In the genomic region with DNA sequence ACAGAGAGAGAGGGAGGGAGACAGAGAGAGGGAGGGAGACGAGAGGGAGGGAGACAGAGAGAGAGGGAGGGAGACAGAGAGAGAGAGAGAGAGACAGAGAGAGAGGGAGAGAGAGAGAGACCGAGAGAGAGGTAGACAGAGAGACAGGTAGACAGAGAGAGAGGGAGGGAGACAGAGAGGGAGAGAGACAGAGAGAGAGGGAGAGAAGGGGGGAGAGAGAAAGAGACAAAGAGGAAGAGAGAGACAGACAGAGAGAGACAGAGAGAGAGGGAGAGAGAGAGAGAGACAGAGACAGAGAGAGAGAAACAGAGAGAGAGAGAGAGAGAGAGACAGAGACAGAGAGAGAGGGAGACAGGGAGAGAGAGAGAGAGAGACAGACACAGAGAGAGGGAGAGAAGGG, we compare ENCODE assay signal across 38 cellular contexts. TPM values are rescaled to one million over a fixed set of nuclear protein-coding genes. Genes with fewer than 3 reads are reported as not detected.
"Had no signal": no experiment of that assay in that cellular context is flagged by ENCODE, and none has a peak within 500 bp of the region (broad histone marks: within the 10 kb centered on the region; RNA-seq: fewer than 3 reads in every experiment).

No MANE protein-coding gene starts in this region.

- H3K9me3 Mint-ChIP-seq: activated CD4-positive, alpha-beta T cell treated with anti-CD3 and anti-CD28 coated beads, Interleukin-2, amount 10 ng/mL, durations not matched to agents 7 days and 5 days; activated CD8-positive, alpha-beta T cell treated with anti-CD3 and anti-CD28 coated beads for 36 hours; activated naive CD4-positive, alpha-beta T cell treated with anti-CD3 and anti-CD28 coated beads, Interleukin-2, amount 10 ng/mL, durations not matched to agents 7 days and 5 days; activated naive CD4-positive, alpha-beta T cell treated with anti-CD3 and anti-CD28 coated beads, Interleukin-2, amount 50 U/mL, for 24 hours; activated naive CD8-positive, alpha-beta T cell treated with anti-CD3 and anti-CD28 coated beads, Interleukin-2, amount 10 ng/mL, durations not matched to agents 7 days and 5 days; activated naive CD8-positive, alpha-beta T cell treated with anti-CD3 and anti-CD28 coated beads, Interleukin-2, amount 50 U/mL, for 24 hours; activated T-cell treated with anti-CD3 and anti-CD28 coated beads, Interleukin-2, amount 50 U/mL, for 4 hours; activated T-cell treated with anti-CD3 and anti-CD28 coated beads, Interleukin-2, amount 50 U/mL, for 72 hours; activated T-helper 1 cell treated with anti-CD3 and anti-CD28 coated beads, Interleukin-12 subunit alpha, Interleukin-12 subunit beta, Interleukin-2, Interleukin-4 antibody, amounts not matched to agents 30 ng/mL and 10 ng/mL and 1 ng/mL, durations not matched to agents 14 hours and 24 hours and 36 hours; activated T-helper 2 cell treated with anti-CD3 and anti-CD28 coated beads, Interferon-gamma antibody, Interleukin-2, Interleukin-4, amounts not matched to agents 10 μg/mL and 5 μg/mL and 100 μg/mL, durations not matched to agents 14 hours and 24 hours and 36 hours; central memory CD8-positive, alpha-beta T cell; T-helper 1 cell treated with Interleukin-12 subunit alpha and Interleukin-12 subunit beta and Interleukin-4 antibody, amounts not matched to agents 30 μg/mL and 1 μg/mL, for 36 hours; T-helper 2 cell treated with Interferon-gamma antibody and Interleukin-4, amounts not matched to agents 5 μg/mL and 100 μg/mL, for 36 hours had no signal

- ATAC-seq: activated CD4-positive, alpha-beta T cell treated with anti-CD3 and anti-CD28 coated beads for 36 hours; activated CD4-positive, CD25-positive, alpha-beta regulatory T cell treated with anti-CD3 and anti-CD28 coated beads, Interleukin-2, amount 50 U/mL, for 24 hours; activated CD8-positive, alpha-beta T cell treated with anti-CD3 and anti-CD28 coated beads for 36 hours; activated naive CD8-positive, alpha-beta T cell treated with anti-CD3 and anti-CD28 coated beads, Interleukin-2, amount 50 U/mL, for 24 hours; activated T-cell treated with anti-CD3 and anti-CD28 coated beads, Interleukin-2, amount 50 U/mL, for 4 hours; activated T-cell treated with anti-CD3 and anti-CD28 coated beads, Interleukin-2, amount 50 U/mL, for 72 hours had no signal

- H3K4me1 Mint-ChIP-seq: activated CD4-positive, alpha-beta T cell treated with anti-CD3 and anti-CD28 coated beads for 36 hours; activated CD4-positive, alpha-beta T cell treated with anti-CD3 and anti-CD28 coated beads, Interleukin-2, amount 10 ng/mL, durations not matched to agents 7 days and 5 days; activated naive CD4-positive, alpha-beta T cell treated with anti-CD3 and anti-CD28 coated beads, Interleukin-2, amount 10 ng/mL, durations not matched to agents 7 days and 5 days; activated naive CD4-positive, alpha-beta T cell treated with anti-CD3 and anti-CD28 coated beads, Interleukin-2, amount 50 U/mL, for 24 hours; activated naive CD8-positive, alpha-beta T cell treated with anti-CD3 and anti-CD28 coated beads, Interleukin-2, amount 10 ng/mL, durations not matched to agents 7 days and 5 days; central memory CD8-positive, alpha-beta T cell had no signal

- H3K36me3 Mint-ChIP-seq: activated naive CD4-positive, alpha-beta T cell treated with anti-CD3 and anti-CD28 coated beads, Interleukin-2, amount 10 ng/mL, durations not matched to agents 7 days and 5 days; activated naive CD4-positive, alpha-beta T cell treated with anti-CD3 and anti-CD28 coated beads, Interleukin-2, amount 50 U/mL, for 24 hours; activated naive CD8-positive, alpha-beta T cell; activated naive CD8-positive, alpha-beta T cell treated with anti-CD3 and anti-CD28 coated beads, Interleukin-2, amount 10 ng/mL, durations not matched to agents 7 days and 5 days; brain had no signal

- H3K4me3 Mint-ChIP-seq: activated CD4-positive, alpha-beta T cell treated with anti-CD3 and anti-CD28 coated beads for 36 hours; activated CD4-positive, alpha-beta T cell treated with anti-CD3 and anti-CD28 coated beads, Interleukin-2, amount 10 ng/mL, durations not matched to agents 7 days and 5 days; activated CD8-positive, alpha-beta T cell treated with anti-CD3 and anti-CD28 coated beads for 36 hours; activated naive CD4-positive, alpha-beta T cell treated with anti-CD3 and anti-CD28 coated beads, Interleukin-2, amount 10 ng/mL, durations not matched to agents 7 days and 5 days; activated naive CD4-positive, alpha-beta T cell treated with anti-CD3 and anti-CD28 coated beads, Interleukin-2, amount 50 U/mL, for 24 hours; activated naive CD8-positive, alpha-beta T cell; activated naive CD8-positive, alpha-beta T cell treated with anti-CD3 and anti-CD28 coated beads, Interleukin-2, amount 10 ng/mL, durations not matched to agents 7 days and 5 days; activated naive CD8-positive, alpha-beta T cell treated with anti-CD3 and anti-CD28 coated beads, Interleukin-2, amount 50 U/mL, for 24 hours; activated T-cell treated with anti-CD3 and anti-CD28 coated beads, Interleukin-2, amount 50 U/mL, for 4 hours; activated T-cell treated with anti-CD3 and anti-CD28 coated beads, Interleukin-2, amount 50 U/mL, for 72 hours; activated T-helper 1 cell treated with anti-CD3 and anti-CD28 coated beads, Interleukin-12 subunit alpha, Interleukin-12 subunit beta, Interleukin-2, Interleukin-4 antibody, amounts not matched to agents 30 ng/mL and 10 ng/mL and 1 ng/mL, durations not matched to agents 14 hours and 24 hours and 36 hours; brain; central memory CD8-positive, alpha-beta T cell; T-helper 1 cell treated with Interleukin-12 subunit alpha and Interleukin-12 subunit beta and Interleukin-4 antibody, amounts not matched to agents 30 μg/mL and 1 μg/mL, for 36 hours; T-helper 2 cell treated with Interferon-gamma antibody and Interleukin-4, amounts not matched to agents 5 μg/mL and 100 μg/mL, for 36 hours had no signal

- H3K27ac Mint-ChIP-seq: activated CD4-positive, alpha-beta T cell treated with anti-CD3 and anti-CD28 coated beads for 36 hours; activated CD4-positive, alpha-beta T cell treated with anti-CD3 and anti-CD28 coated beads, Interleukin-2, amount 10 ng/mL, durations not matched to agents 7 days and 5 days; activated CD8-positive, alpha-beta T cell treated with anti-CD3 and anti-CD28 coated beads for 36 hours; activated naive CD4-positive, alpha-beta T cell treated with anti-CD3 and anti-CD28 coated beads, Interleukin-2, amount 10 ng/mL, durations not matched to agents 7 days and 5 days; activated naive CD4-positive, alpha-beta T cell treated with anti-CD3 and anti-CD28 coated beads, Interleukin-2, amount 50 U/mL, for 24 hours; activated naive CD8-positive, alpha-beta T cell; activated naive CD8-positive, alpha-beta T cell treated with anti-CD3 and anti-CD28 coated beads, Interleukin-2, amount 10 ng/mL, durations not matched to agents 7 days and 5 days; activated naive CD8-positive, alpha-beta T cell treated with anti-CD3 and anti-CD28 coated beads, Interleukin-2, amount 50 U/mL, for 24 hours; activated T-cell treated with anti-CD3 and anti-CD28 coated beads, Interleukin-2, amount 50 U/mL, for 72 hours; activated T-helper 1 cell treated with anti-CD3 and anti-CD28 coated beads, Interleukin-12 subunit alpha, Interleukin-12 subunit beta, Interleukin-2, Interleukin-4 antibody, amounts not matched to agents 30 ng/mL and 10 ng/mL and 1 ng/mL, durations not matched to agents 14 hours and 24 hours and 36 hours; activated T-helper 2 cell treated with anti-CD3 and anti-CD28 coated beads, Interferon-gamma antibody, Interleukin-2, Interleukin-4, amounts not matched to agents 10 μg/mL and 5 μg/mL and 100 μg/mL, durations not matched to agents 14 hours and 24 hours and 36 hours; brain; T-helper 1 cell treated with Interleukin-12 subunit alpha and Interleukin-12 subunit beta and Interleukin-4 antibody, amounts not matched to agents 30 μg/mL and 1 μg/mL, for 36 hours; T-helper 2 cell treated with Interferon-gamma antibody and Interleukin-4, amounts not matched to agents 5 μg/mL and 100 μg/mL, for 36 hours had no signal

- DNase-seq: activated CD4-positive, alpha-beta T cell treated with anti-CD3 and anti-CD28 coated beads for 1 hour; activated CD4-positive, alpha-beta T cell treated with anti-CD3 and anti-CD28 coated beads for 36 hours; activated CD4-positive, alpha-beta T cell treated with anti-CD3 and anti-CD28 coated beads for 48 hours; activated CD4-positive, alpha-beta T cell treated with anti-CD3 and anti-CD28 coated beads, Interleukin-2, amount 10 ng/mL, durations not matched to agents 7 days and 5 days; activated CD4-positive, alpha-beta T cell treated with anti-CD3 and anti-CD28 coated beads, Interleukin-2, amount 50 U/mL, for 48 hours; activated CD4-positive, CD25-positive, alpha-beta regulatory T cell; activated CD8-positive, alpha-beta memory T cell treated with anti-CD3 and anti-CD28 coated beads, Interleukin-2, amount 50 U/mL, for 4 hours; activated CD8-positive, alpha-beta T cell treated with anti-CD3 and anti-CD28 coated beads for 36 hours; activated effector memory CD4-positive, alpha-beta T cell treated with Interleukin-2 at 50 U/mL for 16 hours; activated gamma-delta T cell; activated naive CD4-positive, alpha-beta T cell treated with Interleukin-2 at 50 U/mL for 16 hours; activated naive CD8-positive, alpha-beta T cell treated with anti-CD3 and anti-CD28 coated beads, Interleukin-2, amount 10 ng/mL, durations not matched to agents 7 days and 5 days; activated naive CD8-positive, alpha-beta T cell treated with anti-CD3 and anti-CD28 coated beads, Interleukin-2, amount 50 U/mL, for 24 hours; activated T-cell treated with anti-CD3 and anti-CD28 coated beads for 4 hours; activated T-cell treated with anti-CD3 and anti-CD28 coated beads, Interleukin-2, amount 50 U/mL, for 1 hour; activated T-cell treated with anti-CD3 and anti-CD28 coated beads, Interleukin-2, amount 50 U/mL, for 4 hours; activated T-cell treated with anti-CD3 and anti-CD28 coated beads, Interleukin-2, amount 50 U/mL, for 72 hours; amygdala; anterior cingulate cortex; caudate nucleus; cerebellar nuclear complex; T-helper 1 cell; T-helper 2 cell; T-helper 9 cell had no signal

- FAIRE-seq: bronchial epithelial cell, TTC549 had no signal

RNA-seq across cellular contexts. Expression of gene GALNT9, which starts 47.8 kb away (rescaled TPM):
- total RNA-seq: activated CD4-positive, alpha-beta T cell treated with anti-CD3 and anti-CD28 coated beads, Interleukin-2, amount 10 ng/mL, durations not matched to agents 7 days and 5 days; activated CD8-positive, alpha-beta memory T cell treated with anti-CD3 and anti-CD28 coated beads for 36 hours; activated CD8-positive, alpha-beta T cell treated with anti-CD3 and anti-CD28 coated beads for 36 hours; activated naive CD8-positive, alpha-beta T cell treated with anti-CD3 and anti-CD28 coated beads, Interleukin-2, amount 10 ng/mL, durations not matched to agents 7 days and 5 days; activated T-helper 1 cell treated with anti-CD3 and anti-CD28 coated beads, Interleukin-12 subunit alpha, Interleukin-12 subunit beta, Interleukin-2, Interleukin-4 antibody, amounts not matched to agents 30 ng/mL and 10 ng/mL and 1 ng/mL, durations not matched to agents 14 hours and 24 hours and 36 hours; activated T-helper 2 cell treated with anti-CD3 and anti-CD28 coated beads, Interferon-gamma antibody, Interleukin-2, Interleukin-4, amounts not matched to agents 10 μg/mL and 5 μg/mL and 100 μg/mL, durations not matched to agents 14 hours and 24 hours and 36 hours; ascending aorta; bronchial epithelial cell had no signal
